1 cellular context compared by ENCODE assay signal in the genomic region with DNA sequence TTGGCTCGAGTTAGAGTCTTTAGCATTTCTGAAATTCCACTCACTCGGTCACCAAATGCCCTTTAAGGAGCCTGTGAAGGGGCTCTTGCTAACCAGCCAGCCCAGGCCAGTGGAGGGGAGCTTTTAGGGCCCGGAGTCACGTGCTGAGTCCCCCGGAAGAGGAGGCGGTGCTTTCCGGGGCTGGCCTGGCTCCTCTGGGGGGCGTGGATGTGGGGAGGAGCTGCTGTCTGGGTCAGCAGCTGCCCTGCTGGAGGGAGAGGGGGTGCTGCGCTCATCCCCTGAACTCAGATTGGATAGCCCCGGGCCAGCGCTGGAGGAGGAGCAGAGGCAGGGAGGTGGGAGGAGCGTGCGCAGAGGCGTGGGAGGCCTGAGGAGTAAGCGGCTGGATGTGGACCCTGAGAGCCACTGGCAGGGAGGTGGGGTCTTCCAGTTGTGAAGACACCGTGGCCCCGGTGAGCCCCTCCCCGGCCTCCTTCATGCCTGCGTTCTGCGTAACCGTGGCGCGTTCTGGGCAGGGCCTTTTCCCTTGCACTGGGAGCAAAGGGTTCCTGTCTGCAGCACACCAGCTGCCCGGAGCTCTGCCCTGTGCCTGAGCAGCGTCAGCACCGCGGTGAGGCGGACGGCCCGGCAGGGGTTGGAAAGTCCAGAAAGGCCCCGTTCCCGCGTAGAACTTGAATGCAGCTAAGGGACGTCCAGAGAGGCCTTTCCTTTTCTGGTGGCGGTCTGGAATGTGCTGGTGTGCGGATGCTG.
TF ChIP-seq lines count a peak whose summit lies in the region.

No MANE protein-coding gene starts in this region.

TF ChIP-seq in K562, 482 proteins besides CTCF, POLR2A, EP300 and RAD21 (continues in another document):
- no peak for TF ChIP-seq KLF10 (CRISPR knock-in tag; IDR thresholded peaks at IDR 0.05)
- TF ChIP-seq MYBL2 (IDR thresholded peaks at IDR 0.05; ENCODE audit: low read depth), result no peak
- TF ChIP-seq MYBL2 (CRISPR knock-in tag; IDR thresholded peaks at IDR 0.05; ENCODE audit: borderline replicate concordance), result no peak
- TF ChIP-seq DDX20 (tag; IDR thresholded peaks at IDR 0.05; ENCODE audit: low read depth), result no peak
- TF ChIP-seq CBFA2T2 (conservative IDR thresholded peaks at IDR 0.05), result peak; percentile 41; the same call in 1 of the 2 replicates
- TF ChIP-seq LEF1 (IDR thresholded peaks at IDR 0.05), result no peak
- TF ChIP-seq DPF2 (IDR thresholded peaks at IDR 0.05), result no peak
- TF ChIP-seq, protein P1, sequence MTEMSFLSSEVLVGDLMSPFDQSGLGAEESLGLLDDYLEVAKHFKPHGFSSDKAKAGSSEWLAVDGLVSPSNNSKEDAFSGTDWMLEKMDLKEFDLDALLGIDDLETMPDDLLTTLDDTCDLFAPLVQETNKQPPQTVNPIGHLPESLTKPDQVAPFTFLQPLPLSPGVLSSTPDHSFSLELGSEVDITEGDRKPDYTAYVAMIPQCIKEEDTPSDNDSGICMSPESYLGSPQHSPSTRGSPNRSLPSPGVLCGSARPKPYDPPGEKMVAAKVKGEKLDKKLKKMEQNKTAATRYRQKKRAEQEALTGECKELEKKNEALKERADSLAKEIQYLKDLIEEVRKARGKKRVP (CRISPR knock-in tag; IDR thresholded peaks at IDR 0.05), result no peak
- TF ChIP-seq, protein P2, sequence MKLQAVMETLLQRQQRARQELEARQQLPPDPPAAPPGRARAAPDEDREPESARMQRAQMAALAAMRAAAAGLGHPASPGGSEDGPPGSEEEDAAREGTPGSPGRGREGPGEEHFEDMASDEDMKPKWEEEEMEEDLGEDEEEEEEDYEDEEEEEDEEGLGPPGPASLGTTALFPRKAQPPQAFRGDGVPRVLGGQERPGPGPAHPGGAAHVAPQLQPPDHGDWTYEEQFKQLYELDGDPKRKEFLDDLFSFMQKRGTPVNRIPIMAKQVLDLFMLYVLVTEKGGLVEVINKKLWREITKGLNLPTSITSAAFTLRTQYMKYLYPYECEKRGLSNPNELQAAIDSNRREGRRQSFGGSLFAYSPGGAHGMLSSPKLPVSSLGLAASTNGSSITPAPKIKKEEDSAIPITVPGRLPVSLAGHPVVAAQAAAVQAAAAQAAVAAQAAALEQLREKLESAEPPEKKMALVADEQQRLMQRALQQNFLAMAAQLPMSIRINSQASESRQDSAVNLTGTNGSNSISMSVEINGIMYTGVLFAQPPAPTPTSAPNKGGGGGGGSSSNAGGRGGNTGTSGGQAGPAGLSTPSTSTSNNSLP (IDR thresholded peaks at IDR 0.05; ENCODE audit: borderline replicate concordance, low read depth, low read length), result no peak
- TF ChIP-seq CBFA2T3 (IDR thresholded peaks at IDR 0.05), result no peak
- TF ChIP-seq ZNF239 (CRISPR knock-in tag; IDR thresholded peaks at IDR 0.05), result no peak
- TF ChIP-seq BCL6 (CRISPR knock-in tag; IDR thresholded peaks at IDR 0.05), result no peak
- no peak for TF ChIP-seq SMAD3 (CRISPR knock-in tag; conservative IDR thresholded peaks at IDR 0.05)
- no peak for TF ChIP-seq GABPB1 (CRISPR knock-in tag; IDR thresholded peaks at IDR 0.05)
- no peak for TF ChIP-seq ZNF444 (CRISPR knock-in tag; IDR thresholded peaks at IDR 0.05)
- TF ChIP-seq PTBP1 (IDR thresholded peaks at IDR 0.05; ENCODE audit: low read depth, low read length), result no peak
- TF ChIP-seq, protein P3, sequence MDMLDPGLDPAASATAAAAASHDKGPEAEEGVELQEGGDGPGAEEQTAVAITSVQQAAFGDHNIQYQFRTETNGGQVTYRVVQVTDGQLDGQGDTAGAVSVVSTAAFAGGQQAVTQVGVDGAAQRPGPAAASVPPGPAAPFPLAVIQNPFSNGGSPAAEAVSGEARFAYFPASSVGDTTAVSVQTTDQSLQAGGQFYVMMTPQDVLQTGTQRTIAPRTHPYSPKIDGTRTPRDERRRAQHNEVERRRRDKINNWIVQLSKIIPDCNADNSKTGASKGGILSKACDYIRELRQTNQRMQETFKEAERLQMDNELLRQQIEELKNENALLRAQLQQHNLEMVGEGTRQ (CRISPR knock-in tag; IDR thresholded peaks at IDR 0.05), result peak; percentile 90
- TF ChIP-seq, protein P4, sequence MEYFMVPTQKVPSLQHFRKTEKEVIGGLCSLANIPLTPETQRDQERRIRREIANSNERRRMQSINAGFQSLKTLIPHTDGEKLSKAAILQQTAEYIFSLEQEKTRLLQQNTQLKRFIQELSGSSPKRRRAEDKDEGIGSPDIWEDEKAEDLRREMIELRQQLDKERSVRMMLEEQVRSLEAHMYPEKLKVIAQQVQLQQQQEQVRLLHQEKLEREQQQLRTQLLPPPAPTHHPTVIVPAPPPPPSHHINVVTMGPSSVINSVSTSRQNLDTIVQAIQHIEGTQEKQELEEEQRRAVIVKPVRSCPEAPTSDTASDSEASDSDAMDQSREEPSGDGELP (CRISPR knock-in tag; IDR thresholded peaks at IDR 0.05; ENCODE audit: borderline replicate concordance), result peak; percentile 70; the same call in 1 of the 2 replicates
- TF ChIP-seq ZNF717 (CRISPR knock-in tag; IDR thresholded peaks at IDR 0.05), result no peak
- no peak for TF ChIP-seq ZNF695 (CRISPR knock-in tag; IDR thresholded peaks at IDR 0.05)
- TF ChIP-seq, protein P5, sequence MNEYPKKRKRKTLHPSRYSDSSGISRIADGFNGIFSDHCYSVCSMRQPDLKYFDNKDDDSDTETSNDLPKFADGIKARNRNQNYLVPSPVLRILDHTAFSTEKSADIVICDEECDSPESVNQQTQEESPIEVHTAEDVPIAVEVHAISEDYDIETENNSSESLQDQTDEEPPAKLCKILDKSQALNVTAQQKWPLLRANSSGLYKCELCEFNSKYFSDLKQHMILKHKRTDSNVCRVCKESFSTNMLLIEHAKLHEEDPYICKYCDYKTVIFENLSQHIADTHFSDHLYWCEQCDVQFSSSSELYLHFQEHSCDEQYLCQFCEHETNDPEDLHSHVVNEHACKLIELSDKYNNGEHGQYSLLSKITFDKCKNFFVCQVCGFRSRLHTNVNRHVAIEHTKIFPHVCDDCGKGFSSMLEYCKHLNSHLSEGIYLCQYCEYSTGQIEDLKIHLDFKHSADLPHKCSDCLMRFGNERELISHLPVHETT (CRISPR knock-in tag; conservative IDR thresholded peaks at IDR 0.05 in 1 of 2, IDR thresholded peaks at IDR 0.05 in 1 of 2), result no peak
- peak; percentile 16 for TF ChIP-seq POLR2G (IDR thresholded peaks at IDR 0.05; ENCODE audit: low read depth, low read length)
- TF ChIP-seq, protein P6, sequence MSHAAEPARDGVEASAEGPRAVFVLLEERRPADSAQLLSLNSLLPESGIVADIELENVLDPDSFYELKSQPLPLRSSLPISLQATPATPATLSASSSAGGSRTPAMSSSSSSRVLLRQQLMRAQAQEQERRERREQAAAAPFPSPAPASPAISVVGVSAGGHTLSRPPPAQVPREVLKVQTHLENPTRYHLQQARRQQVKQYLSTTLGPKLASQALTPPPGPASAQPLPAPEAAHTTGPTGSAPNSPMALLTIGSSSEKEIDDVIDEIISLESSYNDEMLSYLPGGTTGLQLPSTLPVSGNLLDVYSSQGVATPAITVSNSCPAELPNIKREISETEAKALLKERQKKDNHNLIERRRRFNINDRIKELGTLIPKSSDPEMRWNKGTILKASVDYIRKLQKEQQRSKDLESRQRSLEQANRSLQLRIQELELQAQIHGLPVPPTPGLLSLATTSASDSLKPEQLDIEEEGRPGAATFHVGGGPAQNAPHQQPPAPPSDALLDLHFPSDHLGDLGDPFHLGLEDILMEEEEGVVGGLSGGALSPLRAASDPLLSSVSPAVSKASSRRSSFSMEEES (CRISPR knock-in tag; IDR thresholded peaks at IDR 0.05), result peak; percentile 5; the same call in 1 of the 2 replicates
- TF ChIP-seq DMBX1 (CRISPR knock-in tag; IDR thresholded peaks at IDR 0.05; ENCODE audit: borderline replicate concordance), result no peak
- no peak for TF ChIP-seq SMAD4 (CRISPR knock-in tag; conservative IDR thresholded peaks at IDR 0.05)
- TF ChIP-seq, protein P7, sequence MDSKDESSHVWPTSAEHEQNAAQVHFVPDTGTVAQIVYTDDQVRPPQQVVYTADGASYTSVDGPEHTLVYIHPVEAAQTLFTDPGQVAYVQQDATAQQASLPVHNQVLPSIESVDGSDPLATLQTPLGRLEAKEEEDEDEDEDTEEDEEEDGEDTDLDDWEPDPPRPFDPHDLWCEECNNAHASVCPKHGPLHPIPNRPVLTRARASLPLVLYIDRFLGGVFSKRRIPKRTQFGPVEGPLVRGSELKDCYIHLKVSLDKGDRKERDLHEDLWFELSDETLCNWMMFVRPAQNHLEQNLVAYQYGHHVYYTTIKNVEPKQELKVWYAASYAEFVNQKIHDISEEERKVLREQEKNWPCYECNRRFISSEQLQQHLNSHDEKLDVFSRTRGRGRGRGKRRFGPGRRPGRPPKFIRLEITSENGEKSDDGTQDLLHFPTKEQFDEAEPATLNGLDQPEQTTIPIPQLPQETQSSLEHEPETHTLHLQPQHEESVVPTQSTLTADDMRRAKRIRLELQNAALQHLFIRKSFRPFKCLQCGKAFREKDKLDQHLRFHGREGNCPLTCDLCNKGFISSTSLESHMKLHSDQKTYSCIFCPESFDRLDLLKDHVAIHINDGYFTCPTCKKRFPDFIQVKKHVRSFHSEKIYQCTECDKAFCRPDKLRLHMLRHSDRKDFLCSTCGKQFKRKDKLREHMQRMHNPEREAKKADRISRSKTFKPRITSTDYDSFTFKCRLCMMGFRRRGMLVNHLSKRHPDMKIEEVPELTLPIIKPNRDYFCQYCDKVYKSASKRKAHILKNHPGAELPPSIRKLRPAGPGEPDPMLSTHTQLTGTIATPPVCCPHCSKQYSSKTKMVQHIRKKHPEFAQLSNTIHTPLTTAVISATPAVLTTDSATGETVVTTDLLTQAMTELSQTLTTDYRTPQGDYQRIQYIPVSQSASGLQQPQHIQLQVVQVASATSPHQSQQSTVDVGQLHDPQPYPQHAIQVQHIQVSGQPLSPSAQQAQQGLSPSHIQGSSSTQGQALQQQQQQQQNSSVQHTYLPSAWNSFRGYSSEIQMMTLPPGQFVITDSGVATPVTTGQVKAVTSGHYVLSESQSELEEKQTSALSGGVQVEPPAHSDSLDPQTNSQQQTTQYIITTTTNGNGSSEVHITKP (IDR thresholded peaks at IDR 0.05; ENCODE audit: partially characterized antibody), result peak; percentile 69
- TF ChIP-seq, protein P8, sequence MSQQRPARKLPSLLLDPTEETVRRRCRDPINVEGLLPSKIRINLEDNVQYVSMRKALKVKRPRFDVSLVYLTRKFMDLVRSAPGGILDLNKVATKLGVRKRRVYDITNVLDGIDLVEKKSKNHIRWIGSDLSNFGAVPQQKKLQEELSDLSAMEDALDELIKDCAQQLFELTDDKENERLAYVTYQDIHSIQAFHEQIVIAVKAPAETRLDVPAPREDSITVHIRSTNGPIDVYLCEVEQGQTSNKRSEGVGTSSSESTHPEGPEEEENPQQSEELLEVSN (IDR thresholded peaks at IDR 0.05; ENCODE audit: borderline replicate concordance in 1 of 2, extremely low read depth in 1 of 2, insufficient read depth in 1 of 2, insufficient read length in 1 of 2, low read depth in 1 of 2, low read length in 1 of 2, poor library complexity in 1 of 2, severe bottlenecking in 1 of 2), result no peak
- TF ChIP-seq, protein P9, sequence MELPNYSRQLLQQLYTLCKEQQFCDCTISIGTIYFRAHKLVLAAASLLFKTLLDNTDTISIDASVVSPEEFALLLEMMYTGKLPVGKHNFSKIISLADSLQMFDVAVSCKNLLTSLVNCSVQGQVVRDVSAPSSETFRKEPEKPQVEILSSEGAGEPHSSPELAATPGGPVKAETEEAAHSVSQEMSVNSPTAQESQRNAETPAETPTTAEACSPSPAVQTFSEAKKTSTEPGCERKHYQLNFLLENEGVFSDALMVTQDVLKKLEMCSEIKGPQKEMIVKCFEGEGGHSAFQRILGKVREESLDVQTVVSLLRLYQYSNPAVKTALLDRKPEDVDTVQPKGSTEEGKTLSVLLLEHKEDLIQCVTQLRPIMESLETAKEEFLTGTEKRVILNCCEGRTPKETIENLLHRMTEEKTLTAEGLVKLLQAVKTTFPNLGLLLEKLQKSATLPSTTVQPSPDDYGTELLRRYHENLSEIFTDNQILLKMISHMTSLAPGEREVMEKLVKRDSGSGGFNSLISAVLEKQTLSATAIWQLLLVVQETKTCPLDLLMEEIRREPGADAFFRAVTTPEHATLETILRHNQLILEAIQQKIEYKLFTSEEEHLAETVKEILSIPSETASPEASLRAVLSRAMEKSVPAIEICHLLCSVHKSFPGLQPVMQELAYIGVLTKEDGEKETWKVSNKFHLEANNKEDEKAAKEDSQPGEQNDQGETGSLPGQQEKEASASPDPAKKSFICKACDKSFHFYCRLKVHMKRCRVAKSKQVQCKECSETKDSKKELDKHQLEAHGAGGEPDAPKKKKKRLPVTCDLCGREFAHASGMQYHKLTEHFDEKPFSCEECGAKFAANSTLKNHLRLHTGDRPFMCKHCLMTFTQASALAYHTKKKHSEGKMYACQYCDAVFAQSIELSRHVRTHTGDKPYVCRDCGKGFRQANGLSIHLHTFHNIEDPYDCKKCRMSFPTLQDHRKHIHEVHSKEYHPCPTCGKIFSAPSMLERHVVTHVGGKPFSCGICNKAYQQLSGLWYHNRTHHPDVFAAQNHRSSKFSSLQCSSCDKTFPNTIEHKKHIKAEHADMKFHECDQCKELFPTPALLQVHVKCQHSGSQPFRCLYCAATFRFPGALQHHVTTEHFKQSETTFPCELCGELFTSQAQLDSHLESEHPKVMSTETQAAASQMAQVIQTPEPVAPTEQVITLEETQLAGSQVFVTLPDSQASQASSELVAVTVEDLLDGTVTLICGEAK (IDR thresholded peaks at IDR 0.05), result peak; percentile 59
- TF ChIP-seq, protein P9 (CRISPR knock-in tag; IDR thresholded peaks at IDR 0.05), result no peak
- 0 out of 2 replicates have a peak, but pooled peaks have one; percentile 17 for TF ChIP-seq PHF21A (IDR thresholded peaks at IDR 0.05; ENCODE audit: borderline replicate concordance, low read depth)
- TF ChIP-seq TRIM24 (IDR thresholded peaks at IDR 0.05), result no peak
- TF ChIP-seq MEF2A (IDR thresholded peaks at IDR 0.05; ENCODE audit: control insufficient read depth, low read depth, low read length), result no peak
